Comparison of ENCODE assay signal across 8 cellular contexts in the genomic region with DNA sequence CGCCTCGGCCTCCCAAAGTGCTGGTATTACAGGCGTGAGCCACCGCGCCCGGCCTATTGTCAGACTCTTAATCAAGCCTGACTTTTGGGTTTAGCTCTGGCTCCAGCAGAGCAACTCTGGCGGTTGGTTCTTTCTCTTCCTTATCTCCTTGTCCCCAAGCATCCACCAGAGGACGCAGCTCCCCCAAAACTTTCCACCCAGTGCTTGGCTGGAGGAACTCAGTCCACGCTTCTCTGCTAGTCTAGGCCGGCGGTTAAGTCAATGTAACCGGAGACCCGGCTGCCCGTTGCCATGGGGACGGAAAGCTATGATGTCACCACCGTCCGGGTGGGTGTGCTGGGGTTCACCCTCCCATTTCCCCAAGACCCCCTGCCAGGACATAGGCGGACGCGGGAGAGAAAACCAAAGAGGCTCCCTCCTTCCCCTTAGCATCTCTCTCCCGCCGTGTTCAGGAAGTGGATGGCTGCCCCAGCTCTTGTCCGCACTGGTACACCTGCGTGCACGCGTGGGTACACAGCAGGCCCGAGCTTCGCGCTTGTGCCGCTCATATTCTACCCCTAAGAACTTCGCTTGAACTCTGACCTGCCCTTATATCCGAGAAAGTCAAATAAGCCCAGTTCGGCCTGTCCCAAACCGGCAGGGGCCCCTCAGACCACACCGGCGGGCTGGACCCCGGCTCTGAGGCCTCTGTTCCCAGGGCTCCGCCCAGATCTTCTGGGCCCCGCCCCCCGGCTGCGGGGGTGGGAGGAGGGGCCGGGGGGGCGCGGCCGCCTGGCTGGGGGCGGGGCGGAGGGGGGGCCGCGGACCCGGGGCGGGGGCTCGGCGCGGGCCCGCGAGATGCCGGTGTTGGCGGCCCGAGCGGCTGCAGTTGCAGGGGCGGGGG. TPM values are rescaled to one million over a fixed set of nuclear protein-coding genes. Genes with fewer than 3 reads are reported as not detected.
DNase-seq lines count a peak whose midpoint lies in the region; ATAC-seq, FAIRE-seq and TF ChIP-seq lines count a peak whose summit lies in the region.

A gene with protein sequence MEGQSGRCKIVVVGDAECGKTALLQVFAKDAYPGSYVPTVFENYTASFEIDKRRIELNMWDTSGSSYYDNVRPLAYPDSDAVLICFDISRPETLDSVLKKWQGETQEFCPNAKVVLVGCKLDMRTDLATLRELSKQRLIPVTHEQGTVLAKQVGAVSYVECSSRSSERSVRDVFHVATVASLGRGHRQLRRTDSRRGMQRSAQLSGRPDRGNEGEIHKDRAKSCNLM (plus strand): TSS at position 825 of the 883 bp plus-strand sequence. CDS start 117 bp downstream, outside the sequence.

- H3K79me2 ChIP-seq in ACC112 (ENCODE audit: control insufficient read depth, insufficient read depth, low read length, unreplicated experiment) (peaks cover 18% of the 10 kb centered on the region), parathyroid adenoma (no peaks in the 10 kb centered on the region)

- DNase-seq in GM19239 (ENCODE audit: insufficient read length, low spot score) (peak; percentile 98), NCI-H146 (lab: John Stamatoyannopoulos, UW) (peak; percentile 92), T-helper 1 cell (peak; percentile 51 to 77 (median 73)), amniotic epithelial cell (ENCODE audit: low read depth) (peak; percentile 91), heart right ventricle (peak; percentile 77 to 91)

- H3K36me3 ChIP-seq in ACC112 (ENCODE audit: insufficient read depth, low read length) (peaks cover 4% of the 10 kb centered on the region; the same call in 1 of the 2 replicates), heart right ventricle (no peaks in the 10 kb centered on the region), parathyroid adenoma (ENCODE audit: control insufficient read depth, insufficient read depth, low read length) (no peaks in the 10 kb centered on the region), thymus (ENCODE audit: control insufficient read depth, insufficient read depth) (no peaks in the 10 kb centered on the region)

- H2AFZ ChIP-seq in ACC112 (ENCODE audit: low read length, unreplicated experiment) = peak within 1 kb of the TSS; percentile 84
- peak within 1 kb of the TSS; percentile 95 for H2AFZ ChIP-seq in parathyroid adenoma

- TF ChIP-seq CTCF in heart right ventricle (IDR thresholded peaks at IDR 0.05) (peak; percentile 28 to 84 (median 69)), parathyroid adenoma (IDR thresholded peaks at IDR 0.05) (peak; percentile 82)

- 1 to 2% methylated on average over 51 to 60 of the region's 61 CpGs for WGBS in heart right ventricle, 2 donors
- WGBS in thymus = under 1% methylated on average over 61 of the region's 61 CpGs

- H3K9me3 ChIP-seq in heart right ventricle = no peaks in the 10 kb centered on the region
- H3K9me3 ChIP-seq in parathyroid adenoma (ENCODE audit: control insufficient read depth, low read length) = no peaks in the 10 kb centered on the region
- no peaks in the 10 kb centered on the region for H3K9me3 ChIP-seq in thymus (ENCODE audit: control insufficient read depth)

- ATAC-seq in heart right ventricle = peak; percentile 58 to 81 (median 70)

- peak within 1 kb of the TSS; percentile 99 for H3K4me2 ChIP-seq in parathyroid adenoma (ENCODE audit: low read length)

- H3K4me1 ChIP-seq in ACC112 (ENCODE audit: control insufficient read depth, insufficient read depth, low read length, unreplicated experiment) = peaks cover 9% of the 10 kb centered on the region
- peaks cover 3 to 38% (median 27%) of the 10 kb centered on the region in 9 donors for H3K4me1 ChIP-seq in heart right ventricle
- H3K4me1 ChIP-seq in parathyroid adenoma = no peaks in the 10 kb centered on the region
- H3K4me1 ChIP-seq in thymus (ENCODE audit: control insufficient read depth, insufficient read depth, low read length) = peaks cover 12% of the 10 kb centered on the region

- H3K27me3 ChIP-seq in ACC112 (ENCODE audit: insufficient read depth, low read length) = no peaks in the 10 kb centered on the region; the same call in 1 of the 2 replicates
- H3K27me3 ChIP-seq in heart right ventricle = no peaks in the 10 kb centered on the region
- H3K27me3 ChIP-seq in parathyroid adenoma (ENCODE audit: control insufficient read depth, insufficient read depth, low read length) = no peaks in the 10 kb centered on the region
- no peaks in the 10 kb centered on the region for H3K27me3 ChIP-seq in thymus (ENCODE audit: control insufficient read depth, insufficient read depth)

- no peak within 1 kb of the TSS for H3K9ac ChIP-seq in parathyroid adenoma

- H3K27ac ChIP-seq in ACC112 (ENCODE audit: low read depth, low read length) (no peak within 1 kb of the TSS), heart right ventricle (peak within 1 kb of the TSS in 8 of 10 donors; percentile 7 to 79 (median 54)), parathyroid adenoma (peak within 1 kb of the TSS; percentile 73), thymus (ENCODE audit: low read depth) (peak within 1 kb of the TSS; percentile 68)

- H3K4me3 ChIP-seq in ACC112 (ENCODE audit: low read depth, low read length) = peak within 1 kb of the TSS; percentile 72
- peak within 1 kb of the TSS; percentile 25 to 80 (median 60) for H3K4me3 ChIP-seq in heart right ventricle
- peak within 1 kb of the TSS; percentile 83 for H3K4me3 ChIP-seq in parathyroid adenoma (ENCODE audit: low read depth, low read length)
- peak within 1 kb of the TSS; percentile 66 for H3K4me3 ChIP-seq in thymus (ENCODE audit: low read length)

- FAIRE-seq in GM19239 (lab: Jason Lieb, UNC) = peak; percentile 91

- intact Hi-C loops in heart right ventricle (cut with DNase I) = loop anchor here in 9 of 10 donors (5.0 to 10.0 kb wide), 9 partner anchors 63 to 340 kb away; a partner anchor contains a TSS

RNA-seq across cellular contexts. Expression of the gene that starts here (rescaled TPM):
- total RNA-seq in heart right ventricle = 1 to 10 TPM in 1 of 10 donors, under 1 TPM in 9; 0.16 to 2.3 (median 0.51) TPM
- polyA plus RNA-seq in heart right ventricle (under 1 TPM; 0.14 to 0.95 TPM), thymus (0.41 TPM)
